In the genomic region with DNA sequence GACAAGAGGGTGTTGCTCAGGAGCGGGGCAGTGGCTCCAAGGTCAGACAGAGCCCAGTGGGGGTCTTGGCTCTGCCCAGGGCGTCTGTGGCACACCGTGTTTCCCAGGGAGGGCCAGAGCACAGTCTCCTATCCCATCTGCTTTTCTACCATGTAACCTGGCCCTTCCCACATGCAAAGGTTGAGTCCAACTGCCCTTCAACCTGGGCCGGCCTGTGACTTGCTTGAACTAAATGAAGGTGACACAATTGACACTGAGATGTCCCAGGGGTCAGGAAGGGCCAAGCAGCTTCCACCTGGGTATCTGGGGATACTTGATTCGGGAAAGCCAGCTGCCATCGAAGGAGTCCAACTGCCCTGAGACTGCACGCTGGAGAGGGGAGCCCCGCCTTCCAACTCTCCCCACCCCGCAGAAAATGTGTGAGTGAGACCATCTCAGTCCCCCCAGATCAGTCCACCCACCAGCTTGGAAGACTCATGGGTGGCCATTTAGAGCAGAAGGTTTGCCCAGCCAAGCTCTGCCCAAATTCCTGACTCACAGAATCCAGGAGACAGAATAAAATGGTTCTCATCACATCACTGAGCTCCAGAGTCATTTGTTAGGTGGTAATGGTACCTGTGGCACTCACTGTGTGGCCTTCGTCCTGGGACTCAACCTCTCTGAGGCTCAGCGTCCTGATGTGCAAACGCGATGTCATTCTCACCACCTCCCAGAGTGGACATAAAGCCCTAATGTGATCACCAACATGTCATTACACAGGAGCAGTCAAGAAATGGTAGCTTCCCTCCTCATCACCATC, we compare ENCODE assay signal across 30 cellular contexts. TPM values are rescaled to one million over a fixed set of nuclear protein-coding genes. Genes with fewer than 3 reads are reported as not detected.
"Had no signal": no experiment of that assay in that cellular context is flagged by ENCODE, and none has a peak within 500 bp of the region (broad histone marks: within the 10 kb centered on the region; RNA-seq: fewer than 3 reads in every experiment).

No MANE protein-coding gene starts in this region.

- H3K9me3 Mint-ChIP-seq: activated CD4-positive, alpha-beta T cell treated with anti-CD3 and anti-CD28 coated beads, Interleukin-2, amount 10 ng/mL, durations not matched to agents 24 days and 14 days; activated naive CD4-positive, alpha-beta T cell treated with anti-CD3 and anti-CD28 coated beads, Interleukin-2, amount 50 U/mL, for 24 hours; activated T-helper 1 cell treated with anti-CD3 and anti-CD28 coated beads, Interleukin-12 subunit alpha, Interleukin-12 subunit beta, Interleukin-2, Interleukin-4 antibody, amounts not matched to agents 30 ng/mL and 10 ng/mL and 1 ng/mL, durations not matched to agents 14 hours and 24 hours and 36 hours; activated T-helper 2 cell treated with anti-CD3 and anti-CD28 coated beads, Interferon-gamma antibody, Interleukin-2, Interleukin-4, amounts not matched to agents 10 μg/mL and 5 μg/mL and 100 μg/mL, durations not matched to agents 14 hours and 24 hours and 36 hours; T-helper 2 cell treated with Interferon-gamma antibody and Interleukin-4, amounts not matched to agents 5 μg/mL and 100 μg/mL, for 36 hours had no signal

- H3K27me3 Mint-ChIP-seq: activated CD4-positive, alpha-beta T cell treated with anti-CD3 and anti-CD28 coated beads, Interleukin-2, amount 10 ng/mL, durations not matched to agents 24 days and 14 days had no signal

- H3K36me3 Mint-ChIP-seq: activated CD4-positive, alpha-beta memory T cell treated with anti-CD3 and anti-CD28 coated beads for 36 hours; activated CD8-positive, alpha-beta memory T cell treated with anti-CD3 and anti-CD28 coated beads, Interleukin-2, amount 10 ng/mL, durations not matched to agents 7 days and 5 days; activated naive CD4-positive, alpha-beta T cell treated with anti-CD3 and anti-CD28 coated beads, Interleukin-2, amount 50 U/mL, for 24 hours had no signal

- H3K4me1 Mint-ChIP-seq: activated CD4-positive, alpha-beta T cell treated with anti-CD3 and anti-CD28 coated beads for 36 hours; activated CD4-positive, alpha-beta T cell treated with anti-CD3 and anti-CD28 coated beads, Interleukin-2, amount 10 ng/mL, durations not matched to agents 24 days and 14 days; activated CD8-positive, alpha-beta memory T cell treated with anti-CD3 and anti-CD28 coated beads, Interleukin-2, amount 10 ng/mL, durations not matched to agents 7 days and 5 days; activated naive CD4-positive, alpha-beta T cell treated with anti-CD3 and anti-CD28 coated beads, Interleukin-2, amount 50 U/mL, for 24 hours; T-helper 17 cell had no signal

- ATAC-seq: activated CD4-positive, alpha-beta T cell treated with anti-CD3 and anti-CD28 coated beads for 36 hours; activated CD8-positive, alpha-beta memory T cell treated with anti-CD3 and anti-CD28 coated beads, Interleukin-2, amount 10 ng/mL, durations not matched to agents 7 days and 5 days; activated CD8-positive, alpha-beta T cell treated with anti-CD3 and anti-CD28 coated beads, Interleukin-2, amount 10 ng/mL, durations not matched to agents 7 days and 5 days; gastroesophageal sphincter; T-helper 17 cell had no signal

- H3K27ac Mint-ChIP-seq: activated CD4-positive, alpha-beta memory T cell treated with anti-CD3 and anti-CD28 coated beads for 36 hours; activated CD4-positive, alpha-beta T cell treated with anti-CD3 and anti-CD28 coated beads for 36 hours; activated CD4-positive, alpha-beta T cell treated with anti-CD3 and anti-CD28 coated beads, Interleukin-2, amount 10 ng/mL, durations not matched to agents 24 days and 14 days; activated CD8-positive, alpha-beta memory T cell treated with anti-CD3 and anti-CD28 coated beads, Interleukin-2, amount 10 ng/mL, durations not matched to agents 7 days and 5 days; activated CD8-positive, alpha-beta T cell treated with anti-CD3 and anti-CD28 coated beads, Interleukin-2, amount 10 ng/mL, durations not matched to agents 7 days and 5 days; activated naive CD4-positive, alpha-beta T cell treated with anti-CD3 and anti-CD28 coated beads for 36 hours; activated naive CD4-positive, alpha-beta T cell treated with anti-CD3 and anti-CD28 coated beads, Interleukin-2, amount 50 U/mL, for 24 hours; activated T-helper 1 cell treated with anti-CD3 and anti-CD28 coated beads, Interleukin-12 subunit alpha, Interleukin-12 subunit beta, Interleukin-2, Interleukin-4 antibody, amounts not matched to agents 30 ng/mL and 10 ng/mL and 1 ng/mL, durations not matched to agents 14 hours and 24 hours and 36 hours; activated T-helper 2 cell treated with anti-CD3 and anti-CD28 coated beads, Interferon-gamma antibody, Interleukin-2, Interleukin-4, amounts not matched to agents 10 μg/mL and 5 μg/mL and 100 μg/mL, durations not matched to agents 14 hours and 24 hours and 36 hours; T-helper 17 cell; T-helper 2 cell treated with Interferon-gamma antibody and Interleukin-4, amounts not matched to agents 5 μg/mL and 100 μg/mL, for 36 hours had no signal

- H3K4me3 Mint-ChIP-seq: activated CD4-positive, alpha-beta memory T cell treated with anti-CD3 and anti-CD28 coated beads for 36 hours; activated CD4-positive, alpha-beta T cell treated with anti-CD3 and anti-CD28 coated beads for 36 hours; activated CD4-positive, alpha-beta T cell treated with anti-CD3 and anti-CD28 coated beads, Interleukin-2, amount 10 ng/mL, durations not matched to agents 24 days and 14 days; activated CD8-positive, alpha-beta memory T cell treated with anti-CD3 and anti-CD28 coated beads, Interleukin-2, amount 10 ng/mL, durations not matched to agents 7 days and 5 days; activated CD8-positive, alpha-beta T cell treated with anti-CD3 and anti-CD28 coated beads, Interleukin-2, amount 10 ng/mL, durations not matched to agents 7 days and 5 days; activated naive CD4-positive, alpha-beta T cell treated with anti-CD3 and anti-CD28 coated beads for 36 hours; activated naive CD4-positive, alpha-beta T cell treated with anti-CD3 and anti-CD28 coated beads, Interleukin-2, amount 50 U/mL, for 24 hours; activated T-helper 1 cell treated with anti-CD3 and anti-CD28 coated beads, Interleukin-12 subunit alpha, Interleukin-12 subunit beta, Interleukin-2, Interleukin-4 antibody, amounts not matched to agents 30 ng/mL and 10 ng/mL and 1 ng/mL, durations not matched to agents 14 hours and 24 hours and 36 hours; T-helper 17 cell; T-helper 2 cell treated with Interferon-gamma antibody and Interleukin-4, amounts not matched to agents 5 μg/mL and 100 μg/mL, for 36 hours had no signal

- H3K27ac ChIP-seq: brain microvascular endothelial cell, colonic mucosa, epithelial cell of prostate, esophagus squamous epithelium, gastroesophageal sphincter had no signal

- DNase-seq: activated CD4-positive, alpha-beta memory T cell treated with anti-CD3 and anti-CD28 coated beads for 36 hours; activated CD4-positive, alpha-beta T cell treated with anti-CD3 and anti-CD28 coated beads for 36 hours; activated CD4-positive, alpha-beta T cell treated with anti-CD3 and anti-CD28 coated beads, Interleukin-2, amount 10 ng/mL, durations not matched to agents 24 days and 14 days; activated CD4-positive, CD25-positive, alpha-beta regulatory T cell; activated CD4-positive, CD25-positive, alpha-beta regulatory T cell treated with anti-CD3 and anti-CD28 coated beads, Interleukin-2, amount 50 U/mL, for 72 hours; activated CD8-positive, alpha-beta memory T cell treated with anti-CD3 and anti-CD28 coated beads, Interleukin-2, amount 10 ng/mL, durations not matched to agents 7 days and 5 days; activated CD8-positive, alpha-beta memory T cell treated with anti-CD3 and anti-CD28 coated beads, Interleukin-2, amount 50 U/mL, for 4 hours; activated CD8-positive, alpha-beta T cell treated with anti-CD3 and anti-CD28 coated beads, Interleukin-2, amount 10 ng/mL, durations not matched to agents 7 days and 5 days; activated effector memory CD4-positive, alpha-beta T cell treated with anti-CD3 and anti-CD28 coated beads, Interleukin-2, amount 50 U/mL, for 16 hours; activated naive CD4-positive, alpha-beta T cell treated with anti-CD3 and anti-CD28 coated beads for 36 hours; activated T-cell treated with anti-CD3 and anti-CD28 coated beads, Interleukin-2, amount 50 U/mL, for 1 hour; activated T-cell treated with anti-CD3 and anti-CD28 coated beads, Interleukin-2, amount 50 U/mL, for 48 hours; amniotic stem cell; anterior cingulate cortex; brain microvascular endothelial cell; colonic mucosa; effector CD8-positive, alpha-beta T cell; esophagus squamous epithelium; foreskin melanocyte; T-helper 1 cell; T-helper 17 cell; T1000 had no signal

RNA-seq across cellular contexts. Expression of gene PPP2R2C, which starts 18.1 kb away (rescaled TPM):
- total RNA-seq: activated CD4-positive, alpha-beta memory T cell treated with anti-CD3 and anti-CD28 coated beads for 36 hours; activated CD4-positive, alpha-beta T cell treated with anti-CD3 and anti-CD28 coated beads, Interleukin-2, amount 10 ng/mL, durations not matched to agents 24 days and 14 days; activated CD8-positive, alpha-beta memory T cell treated with anti-CD3 and anti-CD28 coated beads for 36 hours; activated CD8-positive, alpha-beta memory T cell treated with anti-CD3 and anti-CD28 coated beads, Interleukin-2, amount 10 ng/mL, durations not matched to agents 7 days and 5 days; activated CD8-positive, alpha-beta T cell treated with anti-CD3 and anti-CD28 coated beads, Interleukin-2, amount 10 ng/mL, durations not matched to agents 7 days and 5 days; activated naive CD4-positive, alpha-beta T cell treated with anti-CD3 and anti-CD28 coated beads for 36 hours; activated T-helper 1 cell treated with anti-CD3 and anti-CD28 coated beads, Interleukin-12 subunit alpha, Interleukin-12 subunit beta, Interleukin-2, Interleukin-4 antibody, amounts not matched to agents 30 ng/mL and 10 ng/mL and 1 ng/mL, durations not matched to agents 14 hours and 24 hours and 36 hours; activated T-helper 2 cell treated with anti-CD3 and anti-CD28 coated beads, Interferon-gamma antibody, Interleukin-2, Interleukin-4, amounts not matched to agents 10 μg/mL and 5 μg/mL and 100 μg/mL, durations not matched to agents 14 hours and 24 hours and 36 hours; fibroblast of villous mesenchyme; T-helper 17 cell had no signal
